8 cellular contexts compared by ENCODE assay signal in the genomic region with DNA sequence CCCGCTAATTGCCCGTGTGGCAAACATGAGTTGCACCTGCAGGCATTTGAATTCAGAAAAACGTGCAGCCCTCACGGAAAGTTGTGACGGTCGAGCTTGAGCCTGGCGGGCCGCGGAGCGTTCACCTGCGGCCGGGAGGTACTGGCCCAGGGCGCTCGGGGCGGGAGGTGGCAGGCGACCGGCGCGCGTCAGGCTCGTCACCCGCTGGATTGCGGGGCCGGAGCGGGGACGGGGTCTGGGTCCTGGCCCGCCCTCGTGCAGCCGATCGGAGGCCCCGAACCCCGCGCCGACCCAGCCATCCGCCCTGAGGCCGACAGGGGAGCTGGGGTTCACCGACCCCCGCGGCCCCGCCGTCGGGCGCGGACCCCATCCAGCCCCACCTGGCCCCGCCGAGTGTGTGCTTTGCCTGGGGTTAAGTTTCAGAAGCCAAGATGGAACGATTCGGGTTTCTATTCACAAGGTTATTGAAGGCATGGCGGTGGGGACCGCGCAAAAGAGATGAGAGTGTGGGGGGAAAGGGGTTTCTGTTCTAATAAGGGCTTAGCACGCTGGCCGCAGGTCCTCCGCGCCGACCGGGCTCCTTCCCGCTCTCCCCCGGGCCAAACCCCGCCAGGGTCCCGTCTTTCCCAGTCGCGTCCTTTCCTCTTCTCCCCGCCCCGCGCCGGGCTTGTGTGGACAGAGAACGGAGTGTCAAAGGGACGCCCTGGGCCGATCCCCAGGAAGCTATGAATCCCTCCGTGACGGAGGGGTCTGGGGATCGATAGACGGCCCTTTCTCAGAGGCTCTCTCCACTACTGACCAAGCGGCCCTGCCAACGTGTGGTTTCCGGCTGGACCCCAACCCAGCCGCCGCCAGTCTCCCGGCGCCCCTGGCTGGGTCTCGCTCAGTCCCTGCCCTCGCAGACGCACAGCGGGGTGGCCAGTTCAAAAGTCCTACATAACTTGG. TPM values are rescaled to one million over a fixed set of nuclear protein-coding genes. Genes with fewer than 3 reads are reported as not detected.
DNase-seq lines count a peak whose midpoint lies in the region; ATAC-seq and TF ChIP-seq lines count a peak whose summit lies in the region.

No MANE protein-coding gene starts in this region.

- H3K36me3 ChIP-seq in SJSA1 (no peaks in the 10 kb centered on the region), mammary epithelial cell (ENCODE audit: insufficient read depth, low read length) (no peaks in the 10 kb centered on the region)

- 6% methylated on average over 31 of the region's 85 CpGs for WGBS in mammary epithelial cell (ENCODE audit: low coverage, missing lambda C conversion rate)

- POLR2A ChIA-PET in AG04449 (lab: Yijun Ruan, JAX) (no interaction called here), HEK293T (lab: Yijun Ruan, JAX) (interaction anchor here (0.6 to 1.8 kb wide), 12 partner anchors 9 to 432 kb away, joined by 3 to 5 read pairs (median 3); no protein-coding TSS in a partner anchor)

- DNase-seq in AG04449 (ENCODE audit: low read depth, low spot score): no peak
- peak; percentile 44 for DNase-seq in HEK293T (ENCODE audit: extremely low spot score)
- peak; percentile 47 to 48 for DNase-seq in SJSA1 (ENCODE audit: low read depth in 1 of 2, low spot score in 2 of 2)
- peak; percentile 48 for DNase-seq in mammary epithelial cell
- DNase-seq in kidney glomerular epithelial cell (lab: John Stamatoyannopoulos, UW): peak; percentile 23
- DNase-seq in stimulated activated CD4-positive, alpha-beta T cell treated with anti-CD3 and anti-CD28 coated beads, Interleukin-15, amount 100 ng/mL, for 24 hours: peak; percentile 33
- DNase-seq in AML-193 (lab: John Stamatoyannopoulos, UW): no peak

- BruUV-seq in mammary epithelial cell (replicated peaks; lab: Mats Ljungman, UMichigan): no TSS peak

- no peaks in the 10 kb centered on the region for H3K79me2 ChIP-seq in mammary epithelial cell (ENCODE audit: insufficient read depth, low read length)

- dilution Hi-C loops in mammary epithelial cell (cut with HindIII; ENCODE audit: low sequenced_read_pairs): no loop called here

- H3K27me3 ChIP-seq in SJSA1 (replicated peaks) (peaks cover 70% of the 10 kb centered on the region), mammary epithelial cell (ENCODE audit: insufficient read depth, low read length) (peaks cover 55% of the 10 kb centered on the region)

- peaks cover 23% of the 10 kb centered on the region for H3K4me1 ChIP-seq in SJSA1 (replicated peaks)
- H3K4me1 ChIP-seq in mammary epithelial cell (ENCODE audit: insufficient read depth, low read length): peaks cover 28% of the 10 kb centered on the region

- H2AFZ ChIP-seq in mammary epithelial cell (ENCODE audit: low read depth, low read length): peak overlapping the region; percentile 96

- H3K27ac ChIP-seq in SJSA1 (no peak overlapping the region), mammary epithelial cell (ENCODE audit: insufficient read depth, low read depth, low read length) (no peak overlapping the region)

- no peak overlapping the region for H3K9ac ChIP-seq in mammary epithelial cell (ENCODE audit: insufficient read depth, low read length)

- no peaks in the 10 kb centered on the region for H3K9me3 ChIP-seq in SJSA1 (replicated peaks)
- no peaks in the 10 kb centered on the region for H3K9me3 ChIP-seq in mammary epithelial cell (replicated peaks; ENCODE audit: insufficient read depth, low read length)

- no peaks in the 10 kb centered on the region for H4K20me1 ChIP-seq in mammary epithelial cell (ENCODE audit: insufficient read depth, low read length)

- H3K4me3 ChIP-seq in AG04449 (ENCODE audit: low read depth, low read length) (peak overlapping the region; percentile 61), SJSA1 (peak overlapping the region; percentile 54), mammary epithelial cell (replicated peaks in 1 of 3; ENCODE audit: insufficient read depth in 1 of 3, low read depth in 2 of 3, low read length in 3 of 3) (peak overlapping the region; percentile 45 to 69 (median 68))

- in situ Hi-C loops in mammary epithelial cell (cut with MboI; ENCODE audit: low sequenced_read_pairs in 2 of 2): no loop called here

- CTCF ChIA-PET in AG04449 (lab: Yijun Ruan, JAX): interaction anchor here (1.4 to 24.4 kb wide), 3 partner anchors 8 to 435 kb away, joined by 3 to 488 read pairs (median 3); no protein-coding TSS in a partner anchor
- CTCF ChIA-PET in HEK293T (lab: Yijun Ruan, JAX): interaction anchor here (0.6 kb wide), 1 partner anchor 215 kb away, joined by 3 read pairs; no protein-coding TSS in a partner anchor
- CTCF ChIA-PET in mammary epithelial cell (lab: Charles Lee; ENCODE audit: low non-redundant PET): interaction anchor here (0.6 kb wide), 1 partner anchor 1443 kb away, joined by 5 read pairs; no protein-coding TSS in a partner anchor

- H3K4me2 ChIP-seq in mammary epithelial cell (ENCODE audit: insufficient read depth, low read depth, low read length): peak overlapping the region; percentile 100

- no peak for ATAC-seq in HG03280 (IDR thresholded peaks at IDR 0.05; ENCODE audit: unreplicated experiment)

- intact Hi-C loops in mammary epithelial cell (cut with micrococcal nuclease): no loop called here

- no peak for TF ChIP-seq CTCF in AG04449 (IDR thresholded peaks at IDR 0.05; ENCODE audit: insufficient read depth, low read length, missing control alignments)
- no peak for TF ChIP-seq CTCF in mammary epithelial cell (conservative IDR thresholded peaks at IDR 0.05 in 1 of 2, IDR thresholded peaks at IDR 0.05 in 1 of 2; ENCODE audit: extremely low read depth in 1 of 2, insufficient read depth in 1 of 2, low read depth in 1 of 2, low read length in 2 of 2)

TF ChIP-seq in HEK293T, 16 proteins besides CTCF, POLR2A, EP300 and RAD21:
- no peak for TF ChIP-seq FOXK2 (IDR thresholded peaks at IDR 0.05)
- TF ChIP-seq L3MBTL2 (conservative IDR thresholded peaks at IDR 0.05): peak; percentile 20
- no peak for TF ChIP-seq ELF4 (IDR thresholded peaks at IDR 0.05)
- no peak for TF ChIP-seq LEF1 (IDR thresholded peaks at IDR 0.05; ENCODE audit: borderline replicate concordance)
- TF ChIP-seq HDGF (IDR thresholded peaks at IDR 0.05; ENCODE audit: borderline replicate concordance): no peak
- TF ChIP-seq BHLHE40 (IDR thresholded peaks at IDR 0.05; ENCODE audit: borderline replicate concordance): no peak
- no peak for TF ChIP-seq SP1 (IDR thresholded peaks at IDR 0.05)
- no peak for TF ChIP-seq FOXM1 (IDR thresholded peaks at IDR 0.05; ENCODE audit: borderline replicate concordance)
- no peak for TF ChIP-seq ARNT (IDR thresholded peaks at IDR 0.05)
- no peak for TF ChIP-seq SUZ12 (IDR thresholded peaks at IDR 0.05)
- TF ChIP-seq NFRKB (IDR thresholded peaks at IDR 0.05): no peak
- peak; percentile 55; the same call in 1 of the 2 replicates for TF ChIP-seq CTBP1 (IDR thresholded peaks at IDR 0.05; ENCODE audit: borderline replicate concordance)
- TF ChIP-seq PKNOX1 (IDR thresholded peaks at IDR 0.05): no peak
- TF ChIP-seq TARDBP (IDR thresholded peaks at IDR 0.05): no peak
- no peak for TF ChIP-seq FOXA1 (IDR thresholded peaks at IDR 0.05)

RNA-seq across cellular contexts. Expression of gene HEY2, which starts 1.6 kb away (rescaled TPM):
- total RNA-seq in SJSA1 (2014; rRNA removed; shearing (Covaris generic)): 0.66 TPM in 1 of 2 replicates, not detected in the other
- under 1 TPM in 1 of 2 donors, not detected in 1; 0.17 TPM for total RNA-seq in mammary epithelial cell
- not detected for polyA plus RNA-seq in mammary epithelial cell
- polyA minus RNA-seq in mammary epithelial cell: not detected

RNA-seq across cellular contexts. Expression of gene NCOA7, which starts 42.9 kb away (rescaled TPM):
- 4.4 and 8.5 TPM in 2 replicates for total RNA-seq in SJSA1 (2014; rRNA removed; shearing (Covaris generic))
- 10 to 100 TPM; 29.0 to 29.1 TPM for total RNA-seq in mammary epithelial cell
- 10.5 TPM for polyA plus RNA-seq in mammary epithelial cell
- polyA minus RNA-seq in mammary epithelial cell: 55.3 TPM

Comparison
In these comparisons a context has a peak if more than half of its experiments do, and no peak if none do; other contexts are left out.
1. DNase-seq: peak in HEK293T (single experiment), SJSA1 (2 of 2), mammary epithelial cell (single experiment), kidney glomerular epithelial cell (single experiment) and stimulated activated CD4-positive, alpha-beta T cell treated with anti-CD3 and anti-CD28 coated beads, Interleukin-15, amount 100 ng/mL, for 24 hours (single experiment); none in AG04449 (single experiment) and AML-193 (0 of 2).
2. Peak in every context shown above with its lines, with median percentiles within 50 percentile points of each other: H3K4me3 ChIP-seq.